In genomic region chr10:102838276-102838927, GRCh38 we compare ENCODE assay signal across 9 cellular contexts. TPM values are rescaled to one million over a fixed set of nuclear protein-coding genes. Genes with fewer than 3 reads are reported as not detected.
"Had no signal": no experiment of that assay in that cellular context is flagged by ENCODE, and none has a peak within 500 bp of the region (broad histone marks: within the 10 kb centered on the region; RNA-seq: fewer than 3 reads in every experiment).

No MANE protein-coding gene starts in this region.

RNA-seq across cellular contexts. Expression of gene CYP17A1, which starts 1.2 kb away (rescaled TPM):
- total RNA-seq: activated B cell treated with CpG ODN at 0.5 μM for 24 hours; activated CD8-positive, alpha-beta T cell treated with anti-CD3 and anti-CD28 coated beads for 36 hours; activated T-helper 17 cell treated with anti-CD3 and anti-CD28 coated beads, Interleukin-2, amount 50 U/mL, for 72 hours; body of pancreas; chondrocyte; dermis blood vessel endothelial cell; esophagus muscularis mucosa; foreskin keratinocyte had no signal
- polyA plus RNA-seq: foreskin keratinocyte, heart left ventricle had no signal
